In genomic region chr11:96197221-96197620, GRCh38 we compare ENCODE assay signal across 17 cellular contexts.
DNase-seq lines count a peak whose midpoint lies in the region; ATAC-seq, FAIRE-seq and TF ChIP-seq lines count a peak whose summit lies in the region.
"Had no signal": no experiment of that assay in that cellular context is flagged by ENCODE, and none has a peak within 500 bp of the region (broad histone marks: within the 10 kb centered on the region; RNA-seq: fewer than 3 reads in every experiment).

No MANE protein-coding gene starts in this region.

- FAIRE-seq in astrocyte (lab: Jason Lieb, UNC), result no peak
- FAIRE-seq: endothelial cell of umbilical vein, pancreas had no signal

- POLR2A ChIA-PET in CD4-positive, alpha-beta memory T cell (lab: Charles Lee; ENCODE audit: partially characterized antibody), result interaction anchor here (0.7 to 1.5 kb wide), 7 partner anchors 18 to 370 kb away, joined by 3 to 4 read pairs (median 3); no protein-coding TSS in a partner anchor

- H3K36me3 ChIP-seq in astrocyte (ENCODE audit: insufficient read depth, low read length) (no peaks in the 10 kb centered on the region), right atrium auricular region (no peaks in the 10 kb centered on the region)
- no peaks in the 10 kb centered on the region for H3K36me3 ChIP-seq in CD4-positive, alpha-beta memory T cell (ENCODE audit: insufficient read depth, low read length)
- H3K36me3 ChIP-seq: brain microvascular endothelial cell, heart right ventricle, pancreas, SJCRH30, vagina had no signal

- H3K4me1 ChIP-seq in astrocyte (ENCODE audit: insufficient read depth, low read length) (peaks cover 28% of the 10 kb centered on the region), right atrium auricular region (peaks cover 0 to 19% of the 10 kb centered on the region in 2 donors)
- H3K4me1 ChIP-seq in CD4-positive, alpha-beta memory T cell (ENCODE audit: insufficient read depth, low read length), result peaks cover 67% of the 10 kb centered on the region

- no peak overlapping the region for H3K9ac ChIP-seq in astrocyte (ENCODE audit: low read length)

- H3K27ac Mint-ChIP-seq in stimulated activated naive CD8-positive, alpha-beta T cell treated with anti-CD3 and anti-CD28 coated beads, Interleukin-15, Interleukin-2, amounts not matched to agents 100 ng/mL and 50 ng/mL, for 24 hours, result peak overlapping the region; percentile 89
- H3K27ac Mint-ChIP-seq in stimulated activated naive CD8-positive, alpha-beta T cell treated with anti-CD3 and anti-CD28 coated beads, Interleukin-15, amount 100 ng/mL, for 72 hours, result peak overlapping the region in 1 of 2 donors; percentile 44
- peak overlapping the region; percentile 75 for H3K27ac Mint-ChIP-seq in astrocyte (ENCODE audit: unreplicated experiment)
- H3K27ac Mint-ChIP-seq in mesothelial cell of epicardium, result peak overlapping the region; percentile 66
- peak overlapping the region in 3 of 7 donors; percentile 13 to 70 (median 54) for H3K27ac Mint-ChIP-seq in CD4-positive, alpha-beta memory T cell

- H2AFZ ChIP-seq in astrocyte (ENCODE audit: low read depth, low read length), result no peak overlapping the region

- ATAC-seq in stimulated activated naive CD8-positive, alpha-beta T cell treated with anti-CD3 and anti-CD28 coated beads, Interleukin-15, amount 100 ng/mL, for 72 hours, result no peak
- ATAC-seq: heart right ventricle, left lobe of liver had no signal

- H3K9me3 Mint-ChIP-seq in stimulated activated naive CD8-positive, alpha-beta T cell treated with anti-CD3 and anti-CD28 coated beads, Interleukin-15, Interleukin-2, amounts not matched to agents 100 ng/mL and 50 ng/mL, for 24 hours, result no peaks in the 10 kb centered on the region
- no peaks in the 10 kb centered on the region for H3K9me3 Mint-ChIP-seq in stimulated activated naive CD8-positive, alpha-beta T cell treated with anti-CD3 and anti-CD28 coated beads, Interleukin-15, amount 100 ng/mL, for 72 hours
- no peaks in the 10 kb centered on the region for H3K9me3 Mint-ChIP-seq in astrocyte (ENCODE audit: unreplicated experiment)
- H3K9me3 Mint-ChIP-seq in mesothelial cell of epicardium, result no peaks in the 10 kb centered on the region
- peaks cover 0 to 5% (median 0%) of the 10 kb centered on the region in 8 donors for H3K9me3 Mint-ChIP-seq in CD4-positive, alpha-beta memory T cell

- peaks cover 91% of the 10 kb centered on the region for H3K4me1 Mint-ChIP-seq in stimulated activated naive CD8-positive, alpha-beta T cell treated with anti-CD3 and anti-CD28 coated beads, Interleukin-15, Interleukin-2, amounts not matched to agents 100 ng/mL and 50 ng/mL, for 24 hours (ENCODE audit: low read depth)
- peaks cover 97% of the 10 kb centered on the region for H3K4me1 Mint-ChIP-seq in stimulated activated naive CD8-positive, alpha-beta T cell treated with anti-CD3 and anti-CD28 coated beads, Interleukin-15, amount 100 ng/mL, for 72 hours
- H3K4me1 Mint-ChIP-seq in astrocyte (ENCODE audit: low read depth, unreplicated experiment) (peaks cover 65% of the 10 kb centered on the region), mesothelial cell of epicardium (peaks cover 80% of the 10 kb centered on the region)
- peaks cover 62 to 88% (median 76%) of the 10 kb centered on the region in 4 donors for H3K4me1 Mint-ChIP-seq in CD4-positive, alpha-beta memory T cell

- H3K27ac ChIP-seq in astrocyte (ENCODE audit: low read depth, low read length) (no peak overlapping the region), right atrium auricular region (no peak overlapping the region)
- no peak overlapping the region for H3K27ac ChIP-seq in CD4-positive, alpha-beta memory T cell (ENCODE audit: low read depth, low read length)
- H3K27ac ChIP-seq: brain microvascular endothelial cell had no signal

- H3K36me3 Mint-ChIP-seq in stimulated activated naive CD8-positive, alpha-beta T cell treated with anti-CD3 and anti-CD28 coated beads, Interleukin-15, Interleukin-2, amounts not matched to agents 100 ng/mL and 50 ng/mL, for 24 hours (ENCODE audit: low read depth), result peaks cover 22% of the 10 kb centered on the region
- H3K36me3 Mint-ChIP-seq in astrocyte (ENCODE audit: low read depth, unreplicated experiment) (peaks cover 8% of the 10 kb centered on the region), mesothelial cell of epicardium (no peaks in the 10 kb centered on the region)
- peaks cover 14 to 25% of the 10 kb centered on the region in 2 donors for H3K36me3 Mint-ChIP-seq in CD4-positive, alpha-beta memory T cell

- H3K4me2 ChIP-seq in astrocyte (ENCODE audit: low read length), result peak overlapping the region; percentile 1

- H3K27me3 ChIP-seq in astrocyte (ENCODE audit: insufficient read depth, low read length) (no peaks in the 10 kb centered on the region), right atrium auricular region (no peaks in the 10 kb centered on the region)
- H3K27me3 ChIP-seq in CD4-positive, alpha-beta memory T cell (ENCODE audit: insufficient read depth, low read length), result no peaks in the 10 kb centered on the region
- H3K27me3 ChIP-seq: brain microvascular endothelial cell, heart right ventricle, pancreas, SJCRH30, vagina had no signal

- TF ChIP-seq CTCF in astrocyte (IDR thresholded peaks at IDR 0.05; ENCODE audit: insufficient read depth, low read depth, low read length) (no peak), mesothelial cell of epicardium (IDR thresholded peaks at IDR 0.05; ENCODE audit: unreplicated experiment) (no peak), right atrium auricular region (IDR thresholded peaks at IDR 0.05) (no peak)

- no peak overlapping the region for H3K4me3 Mint-ChIP-seq in stimulated activated naive CD8-positive, alpha-beta T cell treated with anti-CD3 and anti-CD28 coated beads, Interleukin-15, Interleukin-2, amounts not matched to agents 100 ng/mL and 50 ng/mL, for 24 hours
- H3K4me3 Mint-ChIP-seq in stimulated activated naive CD8-positive, alpha-beta T cell treated with anti-CD3 and anti-CD28 coated beads, Interleukin-15, amount 100 ng/mL, for 72 hours, result no peak overlapping the region
- no peak overlapping the region for H3K4me3 Mint-ChIP-seq in astrocyte (ENCODE audit: unreplicated experiment)
- H3K4me3 Mint-ChIP-seq in mesothelial cell of epicardium, result no peak overlapping the region
- H3K4me3 Mint-ChIP-seq in CD4-positive, alpha-beta memory T cell, result peak overlapping the region in 4 of 8 donors; percentile 1 to 49 (median 22)

- H3K4me3 ChIP-seq in astrocyte (ENCODE audit: insufficient read depth, low read depth, low read length) (no peak overlapping the region), right atrium auricular region (no peak overlapping the region)
- no peak overlapping the region for H3K4me3 ChIP-seq in CD4-positive, alpha-beta memory T cell (ENCODE audit: low read length in 2 of 2)
- H3K4me3 ChIP-seq: heart right ventricle, pancreas, SJCRH30, vagina had no signal

- intact Hi-C loops in CD4-positive, alpha-beta memory T cell (cut with micrococcal nuclease), result loop anchor here (5.0 kb wide), 1 partner anchor 185 kb away; no protein-coding TSS in a partner anchor

- no peaks in the 10 kb centered on the region for H3K9me3 ChIP-seq in astrocyte (ENCODE audit: insufficient read depth, low read depth, low read length)
- no peaks in the 10 kb centered on the region for H3K9me3 ChIP-seq in CD4-positive, alpha-beta memory T cell (ENCODE audit: control insufficient read depth in 1 of 2, low read length in 2 of 2)
- H3K9me3 ChIP-seq in right atrium auricular region, result no peaks in the 10 kb centered on the region
- H3K9me3 ChIP-seq: heart right ventricle, pancreas, SJCRH30, vagina had no signal

- H3K27me3 Mint-ChIP-seq in stimulated activated naive CD8-positive, alpha-beta T cell treated with anti-CD3 and anti-CD28 coated beads, Interleukin-15, Interleukin-2, amounts not matched to agents 100 ng/mL and 50 ng/mL, for 24 hours, result no peaks in the 10 kb centered on the region
- H3K27me3 Mint-ChIP-seq in stimulated activated naive CD8-positive, alpha-beta T cell treated with anti-CD3 and anti-CD28 coated beads, Interleukin-15, amount 100 ng/mL, for 72 hours, result no peaks in the 10 kb centered on the region
- H3K27me3 Mint-ChIP-seq in astrocyte (ENCODE audit: low read depth, unreplicated experiment) (no peaks in the 10 kb centered on the region), mesothelial cell of epicardium (ENCODE audit: low read depth) (no peaks in the 10 kb centered on the region)
- no peaks in the 10 kb centered on the region for H3K27me3 Mint-ChIP-seq in CD4-positive, alpha-beta memory T cell

- no peaks in the 10 kb centered on the region for H4K20me1 ChIP-seq in astrocyte (ENCODE audit: insufficient read depth, low read length)

- CTCF ChIA-PET in CD4-positive, alpha-beta memory T cell (lab: Charles Lee; ENCODE audit: partially characterized antibody), result interaction anchor here (1.5 to 6.4 kb wide), 2 partner anchors 105 to 145 kb away, joined by 4 to 49 read pairs; partner anchors contain the start of gene MAML2

- DNase-seq in stimulated activated naive CD8-positive, alpha-beta T cell treated with anti-CD3 and anti-CD28 coated beads, Interleukin-15, amount 100 ng/mL, for 72 hours, result no peak
- DNase-seq in astrocyte (ENCODE audit: low read depth) (peak; percentile 39), mesothelial cell of epicardium (ENCODE audit: low spot score in 2 of 2, unreplicated experiment in 2 of 2) (no peak), D341Med (ENCODE audit: low spot score) (no peak), T-helper 1 cell (no peak), right atrium auricular region (ENCODE audit: low spot score) (no peak)
- no peak for DNase-seq in CD4-positive, alpha-beta memory T cell
- DNase-seq: activated T-cell treated with anti-CD3 and anti-CD28 coated beads for 4 hours, brain microvascular endothelial cell, DMS79, heart right ventricle, pancreas had no signal

- H3K79me2 ChIP-seq in astrocyte (ENCODE audit: insufficient read depth, low read length), result peaks cover 56% of the 10 kb centered on the region
